ENCODE assay signal across 8 cellular contexts in genomic region chr4:183722738-183723560, GRCh38.
A peak's percentile ranks its signal among the peaks of the same experiment; 100 is the strongest.
DNase-seq lines count a peak whose midpoint lies in the region; ATAC-seq, FAIRE-seq and TF ChIP-seq lines count a peak whose summit lies in the region.

No MANE protein-coding gene starts in this region.

- H3K23me2 ChIP-seq in H1 (ENCODE audit: low read depth, low read length), result peaks cover 2% of the 10 kb centered on the region; the same call in 1 of the 2 replicates

- H3K14ac ChIP-seq in H1 (ENCODE audit: insufficient read length), result no peak overlapping the region

- peaks cover 11% of the 10 kb centered on the region for H3K4me1 Mint-ChIP-seq in activated CD4-positive, alpha-beta memory T cell treated with anti-CD3 and anti-CD28 coated beads for 36 hours (ENCODE audit: low read depth)
- peaks cover 5% of the 10 kb centered on the region for H3K4me1 Mint-ChIP-seq in mesothelial cell of epicardium
- peaks cover 15% of the 10 kb centered on the region for H3K4me1 Mint-ChIP-seq in stimulated activated memory B cell treated with anti-CD40 and anti-IgM and Interleukin-4, amounts not matched to agents 10 μg/mL and 1 μg/mL and 100 μg/mL, for 72 hours

- 0 out of 2 replicates have a peak overlapping the region, but pooled peaks have one; percentile 61 for H2AFZ ChIP-seq in H1 (ENCODE audit: low read length)

- no peaks in the 10 kb centered on the region for H3K9me3 Mint-ChIP-seq in activated CD4-positive, alpha-beta memory T cell treated with anti-CD3 and anti-CD28 coated beads for 36 hours
- peaks cover 14% of the 10 kb centered on the region for H3K9me3 Mint-ChIP-seq in mesothelial cell of epicardium
- peaks cover 7% of the 10 kb centered on the region for H3K9me3 Mint-ChIP-seq in stimulated activated memory B cell treated with anti-CD40 and anti-IgM and Interleukin-4, amounts not matched to agents 10 μg/mL and 1 μg/mL and 100 μg/mL, for 72 hours

- TF ChIP-seq RAD21 in H1 (IDR thresholded peaks at IDR 0.05 in 1 of 2, conservative IDR thresholded peaks at IDR 0.05 in 1 of 2; ENCODE audit: low read depth in 2 of 2, low read length in 2 of 2), result no peak; a peak in 1 of 4 replicates

- peak overlapping the region in 2 of 4 experiments; percentile 56 to 67; a peak in 3 of 7 replicates for H3K9ac ChIP-seq in H1 (replicated peaks in 1 of 4; ENCODE audit: extremely low read depth in 1 of 4, low read depth in 3 of 4, low read length in 3 of 4)

- H3K27ac ChIP-seq in H1 (ENCODE audit: low read depth, low read length), result no peak overlapping the region

- no peak for FAIRE-seq in H1 (lab: Jason Lieb, UNC)

- H3K4me2 ChIP-seq in H1 (ENCODE audit: insufficient read depth in 1 of 2, low read depth in 2 of 2, low read length in 2 of 2), result peak overlapping the region; percentile 63 to 66

- peaks cover 0 to 6% (median 3%) of the 10 kb centered on the region in 4 experiments; a peak in 4 of 7 replicates for H3K4me1 ChIP-seq in H1 (replicated peaks in 1 of 4; ENCODE audit: control insufficient read depth in 3 of 4, insufficient read depth in 4 of 4, low read length in 3 of 4)

- H4K8ac ChIP-seq in H1 (ENCODE audit: extremely low read depth, insufficient read depth, low read length), result peak overlapping the region; percentile 62; the same call in 1 of the 2 replicates

- H2BK120ac ChIP-seq in H1 (replicated peaks; ENCODE audit: low read depth, low read length), result no peak overlapping the region

- H3K27me3 Mint-ChIP-seq in activated CD4-positive, alpha-beta memory T cell treated with anti-CD3 and anti-CD28 coated beads for 36 hours, result peaks cover 7% of the 10 kb centered on the region
- H3K27me3 Mint-ChIP-seq in mesothelial cell of epicardium (ENCODE audit: low read depth), result peaks cover 3% of the 10 kb centered on the region
- peaks cover 9% of the 10 kb centered on the region for H3K27me3 Mint-ChIP-seq in stimulated activated memory B cell treated with anti-CD40 and anti-IgM and Interleukin-4, amounts not matched to agents 10 μg/mL and 1 μg/mL and 100 μg/mL, for 72 hours

- H3K79me1 ChIP-seq in H1 (ENCODE audit: low read depth, low read length), result no peaks in the 10 kb centered on the region

- peak; percentile 14 for DNase-seq in NCI-H82 (lab: John Stamatoyannopoulos, UW)
- DNase-seq in NCI-H82 treated with DMSO at 0.1 percent for 48 hours (lab: John Stamatoyannopoulos, UW; ENCODE audit: unreplicated experiment), result no peak
- peak; percentile 82 for DNase-seq in NCI-H2107 treated with DMSO at 0.1 percent for 48 hours (lab: John Stamatoyannopoulos, UW; ENCODE audit: unreplicated experiment)
- DNase-seq in activated CD4-positive, alpha-beta memory T cell treated with anti-CD3 and anti-CD28 coated beads for 36 hours, result peak; percentile 63
- DNase-seq in H1 (ENCODE audit: low read depth in 1 of 2, low spot score in 2 of 2), result peak; percentile 13 to 79
- peak; percentile 47 to 69 for DNase-seq in mesothelial cell of epicardium (ENCODE audit: low spot score in 2 of 2, unreplicated experiment in 2 of 2)

- no peak overlapping the region for H3K4ac ChIP-seq in H1 (replicated peaks; ENCODE audit: insufficient read length, low read depth, low read length)

- peak overlapping the region; percentile 88; the same call in 1 of the 2 replicates for H2BK15ac ChIP-seq in H1 (ENCODE audit: low read length)

- TF ChIP-seq POLR2A in H1 (IDR thresholded peaks at IDR 0.05; ENCODE audit: control extremely low read depth in 1 of 2, low read depth in 2 of 2, low read length in 2 of 2), result peak in 1 of 2 experiments; percentile 16; a peak in 1 of 3 replicates

- no peaks in the 10 kb centered on the region for H4K20me1 ChIP-seq in H1 (replicated peaks in 1 of 2; ENCODE audit: control insufficient read depth in 1 of 2, insufficient read depth in 2 of 2, low read length in 2 of 2)

- peak overlapping the region; percentile 25 for H4K91ac ChIP-seq in H1 (replicated peaks; ENCODE audit: insufficient read length, low read length)

- intact Hi-C loops in activated CD4-positive, alpha-beta memory T cell treated with anti-CD3 and anti-CD28 coated beads for 36 hours (cut with micrococcal nuclease), result loop anchor here (2.0 to 10.0 kb wide), 4 partner anchors 64 to 442 kb away; partner anchors contain the start of genes ING2, RWDD4 and TRAPPC11

- H3K4me3 Mint-ChIP-seq in activated CD4-positive, alpha-beta memory T cell treated with anti-CD3 and anti-CD28 coated beads for 36 hours, result peak overlapping the region; percentile 69
- peak overlapping the region; percentile 66 for H3K4me3 Mint-ChIP-seq in mesothelial cell of epicardium
- H3K4me3 Mint-ChIP-seq in stimulated activated memory B cell treated with anti-CD40 and anti-IgM and Interleukin-4, amounts not matched to agents 10 μg/mL and 1 μg/mL and 100 μg/mL, for 72 hours, result peak overlapping the region; percentile 81

- H3K56ac ChIP-seq in H1 (replicated peaks; ENCODE audit: insufficient read length, low read depth, low read length), result no peak overlapping the region

- no peaks in the 10 kb centered on the region for H3K36me3 Mint-ChIP-seq in activated CD4-positive, alpha-beta memory T cell treated with anti-CD3 and anti-CD28 coated beads for 36 hours
- H3K36me3 Mint-ChIP-seq in mesothelial cell of epicardium, result no peaks in the 10 kb centered on the region
- no peaks in the 10 kb centered on the region for H3K36me3 Mint-ChIP-seq in stimulated activated memory B cell treated with anti-CD40 and anti-IgM and Interleukin-4, amounts not matched to agents 10 μg/mL and 1 μg/mL and 100 μg/mL, for 72 hours

- TF ChIP-seq CTCF in H1 (IDR thresholded peaks at IDR 0.05; ENCODE audit: control extremely low read depth in 1 of 3, insufficient read depth in 1 of 3, low read depth in 1 of 3, low read length in 3 of 3), result no peak
- no peak for TF ChIP-seq CTCF in mesothelial cell of epicardium (IDR thresholded peaks at IDR 0.05; ENCODE audit: unreplicated experiment)

- peak in 1 of 2 experiments; percentile 82; a peak in 1 of 3 replicates for TF ChIP-seq EP300 in H1 (IDR thresholded peaks at IDR 0.05; ENCODE audit: borderline replicate concordance in 1 of 2, low read depth in 2 of 2, low read length in 2 of 2)

- H3K36me3 ChIP-seq in H1 (ENCODE audit: control insufficient read depth in 2 of 4, insufficient read depth in 4 of 4, low read length in 3 of 4), result no peaks in the 10 kb centered on the region

- no peak overlapping the region for H2BK5ac ChIP-seq in H1 (ENCODE audit: low read depth, low read length)

- H3K4me3 ChIP-seq in H1 (ENCODE audit: extremely low read depth in 1 of 4, insufficient read depth in 2 of 4, low read depth in 3 of 4, low read length in 4 of 4), result peak overlapping the region; percentile 38 to 54 (median 44)

- 11% methylated on average over 36 of the region's 70 CpGs; no CpG with 5 or more reads in 1 of the 2 experiments for WGBS in H1 (ENCODE audit: extremely low coverage in 1 of 2, insufficient coverage in 1 of 2, insufficient read length in 1 of 2, insufficient replicate concordance in 2 of 2, low coverage in 1 of 2, low lambda C conversion rate in 2 of 2, missing lambda C conversion rate in 1 of 2), 2 experiments

- ATAC-seq in HG02973 (IDR thresholded peaks at IDR 0.05; ENCODE audit: unreplicated experiment), result peak; percentile 76
- peak; percentile 88 for ATAC-seq in stimulated activated memory B cell treated with anti-CD40 and anti-IgM and Interleukin-4, amounts not matched to agents 10 μg/mL and 1 μg/mL and 100 μg/mL, for 72 hours

- peak overlapping the region; percentile 60; the same call in 1 of the 2 replicates for H3K18ac ChIP-seq in H1 (ENCODE audit: extremely low read depth, low read length)

- H3K79me2 ChIP-seq in H1 (ENCODE audit: control insufficient read depth in 1 of 2, insufficient read depth in 2 of 2, low read length in 2 of 2), result no peaks in the 10 kb centered on the region

- no peak overlapping the region for H2AK5ac ChIP-seq in H1 (ENCODE audit: low read depth, low read length)

- H3K27me3 ChIP-seq in H1 (replicated peaks in 1 of 4; ENCODE audit: control insufficient read depth in 3 of 4, extremely low read depth in 1 of 4, insufficient read depth in 3 of 4, low read length in 3 of 4), result no peaks in the 10 kb centered on the region; a peak in 2 of 7 replicates

- CTCF ChIA-PET in activated CD4-positive, alpha-beta memory T cell treated with anti-CD3 and anti-CD28 coated beads for 36 hours (lab: Charles Lee), result interaction anchor here (2.4 kb wide), 1 partner anchor 11 kb away, joined by 12 read pairs; no protein-coding TSS in a partner anchor
- CTCF ChIA-PET in H1 (lab: Charles Lee; ENCODE audit: partially characterized antibody), result interaction anchor here (0.7 kb wide), 1 partner anchor 259 kb away, joined by 3 read pairs; no protein-coding TSS in a partner anchor

- peak overlapping the region; percentile 39; the same call in 1 of the 2 replicates for H2BK12ac ChIP-seq in H1 (ENCODE audit: low read depth, low read length)

- no peaks in the 10 kb centered on the region for H3K9me3 ChIP-seq in H1 (ENCODE audit: insufficient read depth in 2 of 2, low read depth in 1 of 2, low read length in 1 of 2)

- peak overlapping the region; percentile 31 for H4K5ac ChIP-seq in H1 (ENCODE audit: insufficient read length, low read depth, low read length)

- no peak overlapping the region for H3K23ac ChIP-seq in H1 (ENCODE audit: insufficient read length)

- 0 out of 2 replicates have a peak overlapping the region, but pooled peaks have one; percentile 95 for H2BK20ac ChIP-seq in H1 (ENCODE audit: low read length)

- no peak overlapping the region for H3K27ac Mint-ChIP-seq in activated CD4-positive, alpha-beta memory T cell treated with anti-CD3 and anti-CD28 coated beads for 36 hours
- H3K27ac Mint-ChIP-seq in mesothelial cell of epicardium, result peak overlapping the region; percentile 34
- H3K27ac Mint-ChIP-seq in stimulated activated memory B cell treated with anti-CD40 and anti-IgM and Interleukin-4, amounts not matched to agents 10 μg/mL and 1 μg/mL and 100 μg/mL, for 72 hours, result peak overlapping the region; percentile 57

- POLR2A ChIA-PET in activated CD4-positive, alpha-beta memory T cell treated with anti-CD3 and anti-CD28 coated beads for 36 hours (lab: Charles Lee), result no interaction called here
- POLR2A ChIA-PET in H1 (lab: Charles Lee; ENCODE audit: partially characterized antibody), result interaction anchor here (0.7 kb wide), 2 partner anchors 25 to 812 kb away, joined by 3 to 4 read pairs; no protein-coding TSS in a partner anchor

TF ChIP-seq in H1, 55 proteins besides CTCF, POLR2A, EP300 and RAD21 (continues in another document):
- no peak for TF ChIP-seq SIRT6 (IDR thresholded peaks at IDR 0.05; ENCODE audit: low read length)
